In the genomic region with DNA sequence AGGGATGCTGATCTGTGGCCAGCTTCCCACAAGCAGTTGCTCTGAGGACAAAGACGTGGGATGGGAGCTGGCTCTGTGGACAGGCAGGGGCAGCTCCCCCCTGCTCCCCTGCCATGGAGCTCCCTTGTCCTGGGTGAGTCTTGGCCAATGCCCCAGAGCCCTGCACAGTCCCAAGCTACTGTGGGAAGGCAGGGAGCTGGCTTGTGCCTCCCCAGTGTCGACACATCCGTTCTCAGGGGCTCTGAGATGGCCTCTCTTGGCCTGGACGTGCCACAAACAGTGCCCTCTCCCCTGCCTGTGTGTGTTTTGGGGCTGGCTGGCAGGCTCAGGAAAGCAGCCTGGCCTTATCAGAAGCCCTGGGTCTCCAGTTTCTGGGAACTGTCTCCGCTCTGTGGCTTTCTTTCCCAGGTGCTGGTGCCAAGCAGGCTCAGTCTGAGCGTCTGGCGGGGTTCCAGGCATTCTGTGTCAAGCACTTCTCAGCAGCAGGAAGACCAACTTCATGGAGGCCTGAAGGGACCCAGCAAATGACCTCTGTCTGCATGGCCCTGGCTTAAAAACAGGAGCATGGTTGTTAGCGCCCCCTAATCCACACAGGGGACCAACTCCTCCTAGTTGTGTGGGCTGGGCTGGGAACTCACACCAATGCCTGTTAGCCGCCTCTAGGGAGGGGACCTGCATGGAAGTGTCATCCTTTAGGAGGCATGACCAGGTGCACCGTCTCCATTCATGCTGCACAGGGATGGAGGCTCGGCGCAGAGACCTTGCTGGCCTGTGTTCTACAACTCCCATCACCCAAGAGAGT, we compare ENCODE assay signal across 10 cellular contexts.
DNase-seq lines count a peak whose midpoint lies in the region; ATAC-seq and TF ChIP-seq lines count a peak whose summit lies in the region.
"Had no signal": no experiment of that assay in that cellular context is flagged by ENCODE, and none has a peak within 500 bp of the region (broad histone marks: within the 10 kb centered on the region; RNA-seq: fewer than 3 reads in every experiment).

No MANE protein-coding gene starts in this region.

- H3K4me3 Mint-ChIP-seq in mesothelial cell of epicardium (no peak overlapping the region), T-helper 17 cell (no peak overlapping the region)

- no peaks in the 10 kb centered on the region for H3K36me3 ChIP-seq in uterus

- intact Hi-C loops in dorsolateral prefrontal cortex (cut with DNase I) (no loop called here), uterus (cut with DNase I; ENCODE audit: low total_unique reads) (no loop called here)

- no peaks in the 10 kb centered on the region for H3K9me3 ChIP-seq in uterus
- H3K9me3 ChIP-seq in T-helper 17 cell (ENCODE audit: control insufficient read depth, low read length, poor library complexity, severe bottlenecking) = no peaks in the 10 kb centered on the region

- no peaks in the 10 kb centered on the region for H3K9me3 Mint-ChIP-seq in mesothelial cell of epicardium

- H3K4me1 Mint-ChIP-seq in mesothelial cell of epicardium = peaks cover 54% of the 10 kb centered on the region
- peaks cover 11% of the 10 kb centered on the region for H3K4me1 Mint-ChIP-seq in T-helper 17 cell

- H3K27ac ChIP-seq in dorsolateral prefrontal cortex = peak overlapping the region in 29 of 59 donors; percentile 4 to 90 (median 42)
- H3K27ac ChIP-seq in uterus = peak overlapping the region; percentile 46 to 89

- DNase-seq in NCI-H82 (lab: John Stamatoyannopoulos, UW) (peak; percentile 36), NCI-H82 treated with DMSO at 0.1 percent for 48 hours (lab: John Stamatoyannopoulos, UW; ENCODE audit: unreplicated experiment) (no peak), dorsolateral prefrontal cortex (peak in 9 of 10 donors; percentile 36 to 93 (median 67)), mesothelial cell of epicardium (ENCODE audit: low spot score in 2 of 2, unreplicated experiment in 2 of 2) (peak in 1 of 2 experiments; percentile 47), uterus (peak; percentile 78 to 82), GM19238 (ENCODE audit: insufficient read length, low spot score) (no peak), T-helper 17 cell (no peak)
- DNase-seq: ACHN, OCI-M1 had no signal

- peaks cover 0 to 8% of the 10 kb centered on the region in 2 donors for H3K4me1 ChIP-seq in uterus

- TF ChIP-seq POLR2A in uterus (IDR thresholded peaks at IDR 0.05) = no peak

- ATAC-seq in GM18517 (IDR thresholded peaks at IDR 0.05; ENCODE audit: unreplicated experiment) (no peak), T-helper 17 cell (no peak)

- peaks cover 0 to 7% (median 0%) of the 10 kb centered on the region in 45 donors for H3K27me3 ChIP-seq in dorsolateral prefrontal cortex
- H3K27me3 ChIP-seq in uterus = no peaks in the 10 kb centered on the region

- H3K36me3 Mint-ChIP-seq in mesothelial cell of epicardium = no peaks in the 10 kb centered on the region
- H3K36me3 Mint-ChIP-seq in T-helper 17 cell (ENCODE audit: low read depth) = no peaks in the 10 kb centered on the region

- peak overlapping the region; percentile 94 for H3K27ac Mint-ChIP-seq in mesothelial cell of epicardium
- H3K27ac Mint-ChIP-seq in T-helper 17 cell = no peak overlapping the region

- H3K4me3 ChIP-seq in dorsolateral prefrontal cortex (no peak overlapping the region), uterus (no peak overlapping the region)

- H3K27me3 Mint-ChIP-seq in mesothelial cell of epicardium (ENCODE audit: low read depth) (no peaks in the 10 kb centered on the region), T-helper 17 cell (peaks cover 20% of the 10 kb centered on the region)

- TF ChIP-seq CTCF in dorsolateral prefrontal cortex (IDR thresholded peaks at IDR 0.05 in 54 of 56, conservative IDR thresholded peaks at IDR 0.05 in 2 of 56; ENCODE audit: low read depth in 1 of 56, partially characterized antibody in 56 of 56) (no peak), mesothelial cell of epicardium (IDR thresholded peaks at IDR 0.05; ENCODE audit: unreplicated experiment) (no peak), uterus (IDR thresholded peaks at IDR 0.05) (no peak)

Comparison
In these comparisons a context has a peak if more than half of its experiments do, and no peak if none do; other contexts are left out.
1. DNase-seq: peak in NCI-H82 (single experiment), dorsolateral prefrontal cortex (9 of 10) and uterus (2 of 2); none in NCI-H82 treated with DMSO at 0.1 percent for 48 hours (single experiment), GM19238 (single experiment) and T-helper 17 cell (0 of 3).